26 cellular contexts compared by ENCODE assay signal in the genomic region with DNA sequence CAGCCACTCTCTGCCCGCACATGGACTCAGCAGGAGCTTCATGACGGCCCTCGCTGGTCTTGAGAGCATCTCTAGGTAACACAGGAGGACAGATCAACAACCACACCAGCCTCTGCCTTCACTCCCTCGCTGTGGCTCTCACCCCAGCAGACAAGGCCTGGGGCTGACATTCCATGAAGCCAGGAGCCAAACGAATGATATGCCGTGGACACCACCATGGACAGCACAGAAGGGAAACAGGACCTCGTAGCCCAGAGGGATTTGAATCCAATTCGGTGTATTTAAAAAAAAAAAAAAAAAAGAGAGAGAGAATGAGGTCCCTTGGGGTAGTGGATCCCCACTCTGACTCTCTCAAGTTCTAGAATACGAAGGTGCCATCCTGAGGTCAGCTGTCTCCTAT.
"Had no signal": no experiment of that assay in that cellular context is flagged by ENCODE, and none has a peak within 500 bp of the region (broad histone marks: within the 10 kb centered on the region; RNA-seq: fewer than 3 reads in every experiment).

No MANE protein-coding gene starts in this region.

- FAIRE-seq: islet of Langerhans had no signal

- H3K9ac ChIP-seq: parathyroid adenoma had no signal

- H3K4me2 ChIP-seq: smooth muscle cell had no signal

- H3K4me1 Mint-ChIP-seq: immature natural killer cell; stimulated activated memory B cell treated with anti-CD40 and anti-IgM and Interleukin-4, amounts not matched to agents 10 μg/mL and 1 μg/mL and 100 μg/mL, for 72 hours; stimulated activated naive CD8-positive, alpha-beta T cell treated with anti-CD3 and anti-CD28 coated beads, Interleukin-15, amount 100 ng/mL, for 72 hours had no signal

- H2AFZ ChIP-seq: parathyroid adenoma had no signal

- H3K4me1 ChIP-seq: left ventricle myocardium inferior, parathyroid adenoma, right lobe of liver, tibial nerve, uterus had no signal

- H3K79me2 ChIP-seq: parathyroid adenoma had no signal

- ATAC-seq: natural killer cell treated with Interleukin-12 subunit alpha and Interleukin-12 subunit beta and Interleukin-15 and Interleukin-18, amount 100 ng/mL, for 72 hours; right lobe of liver; stimulated activated memory B cell treated with anti-CD40 and anti-IgM and Interleukin-4, amounts not matched to agents 10 μg/mL and 1 μg/mL and 100 μg/mL, for 72 hours; stimulated activated naive CD8-positive, alpha-beta T cell treated with anti-CD3 and anti-CD28 coated beads, Interleukin-15, amount 100 ng/mL, for 72 hours had no signal

- H3K4me3 ChIP-seq: left ventricle myocardium inferior, lung, right atrium auricular region, right lobe of liver, smooth muscle cell, tibial nerve, uterus had no signal

- H3K36me3 Mint-ChIP-seq: immature natural killer cell; mesothelial cell of epicardium; naive B cell; natural killer cell treated with Interleukin-12 subunit alpha and Interleukin-12 subunit beta and Interleukin-15 and Interleukin-18, amount 100 ng/mL, for 72 hours; stimulated activated memory B cell treated with anti-CD40 and anti-IgM and Interleukin-4, amounts not matched to agents 10 μg/mL and 1 μg/mL and 100 μg/mL, for 72 hours; type B pancreatic cell had no signal

- H3K4me3 Mint-ChIP-seq: immature natural killer cell; mesothelial cell of epicardium; naive B cell; natural killer cell treated with Interleukin-12 subunit alpha and Interleukin-12 subunit beta and Interleukin-15 and Interleukin-18, amount 100 ng/mL, for 72 hours; stimulated activated memory B cell treated with anti-CD40 and anti-IgM and Interleukin-4, amounts not matched to agents 10 μg/mL and 1 μg/mL and 100 μg/mL, for 72 hours; stimulated activated naive CD8-positive, alpha-beta T cell treated with anti-CD3 and anti-CD28 coated beads, Interleukin-15, amount 100 ng/mL, for 72 hours; type B pancreatic cell had no signal

- H3K27ac ChIP-seq: left ventricle myocardium inferior, neutrophil, parathyroid adenoma, right atrium auricular region, right lobe of liver, tibial nerve, uterus had no signal

- H3K27me3 Mint-ChIP-seq: type B pancreatic cell had no signal

- H3K9me3 ChIP-seq: left ventricle myocardium inferior, neutrophil, right atrium auricular region, right lobe of liver, tibial nerve, uterus had no signal

- H3K27ac Mint-ChIP-seq: immature natural killer cell; mesothelial cell of epicardium; naive B cell; natural killer cell treated with Interleukin-12 subunit alpha and Interleukin-12 subunit beta and Interleukin-15 and Interleukin-18, amount 100 ng/mL, for 72 hours; stimulated activated memory B cell treated with anti-CD40 and anti-IgM and Interleukin-4, amounts not matched to agents 10 μg/mL and 1 μg/mL and 100 μg/mL, for 72 hours; stimulated activated naive CD8-positive, alpha-beta T cell treated with anti-CD3 and anti-CD28 coated beads, Interleukin-15, amount 100 ng/mL, for 72 hours; type B pancreatic cell had no signal

- H3K27me3 ChIP-seq: neutrophil, right atrium auricular region, right lobe of liver, tibial nerve, uterus had no signal

- H3K9me3 Mint-ChIP-seq: mesothelial cell of epicardium; natural killer cell treated with Interleukin-12 subunit alpha and Interleukin-12 subunit beta and Interleukin-15 and Interleukin-18, amount 100 ng/mL, for 72 hours; stimulated activated naive CD8-positive, alpha-beta T cell treated with anti-CD3 and anti-CD28 coated beads, Interleukin-15, amount 100 ng/mL, for 72 hours; type B pancreatic cell had no signal

- H3K36me3 ChIP-seq: left ventricle myocardium inferior, neutrophil, right atrium auricular region, right lobe of liver, tibial nerve, uterus had no signal

- DNase-seq: hypothalamus; immature natural killer cell; left ventricle myocardium inferior; mesendoderm; naive B cell; occipital lobe; right lobe of liver; stimulated activated CD4-positive, alpha-beta T cell treated with anti-CD3 and anti-CD28 coated beads, Interleukin-1b, Interleukin-23, amount 100 ng/mL, for 48 hours; stimulated activated CD4-positive, alpha-beta T cell treated with anti-CD3 and anti-CD28 coated beads, Interleukin-2, amount 100 ng/mL, for 48 hours; stimulated activated CD4-positive, alpha-beta T cell treated with anti-CD3 and anti-CD28 coated beads, Interleukin-4, amount 100 ng/mL, for 4 hours; stimulated activated CD8-positive, alpha-beta memory T cell treated with anti-CD3 and anti-CD28 coated beads, Interleukin-4, amount 100 ng/mL, for 48 hours; stimulated activated naive CD4-positive, alpha-beta T cell treated with Interleukin-2 at 50 U/mL for 16 hours; stimulated activated naive CD8-positive, alpha-beta T cell treated with anti-CD3 and anti-CD28 coated beads, Interleukin-15, amount 100 ng/mL, for 72 hours; substantia nigra; uterus had no signal
